8 cellular contexts compared by ENCODE assay signal in genomic region chr12:30795410-30795659, GRCh38. TPM values are rescaled to one million over a fixed set of nuclear protein-coding genes. Genes with fewer than 3 reads are reported as not detected.
A peak's percentile ranks its signal among the peaks of the same experiment; 100 is the strongest.
DNase-seq lines count a peak whose midpoint lies in the region; ATAC-seq and TF ChIP-seq lines count a peak whose summit lies in the region.
"Had no signal": no experiment of that assay in that cellular context is flagged by ENCODE, and none has a peak within 500 bp of the region (broad histone marks: within the 10 kb centered on the region; RNA-seq: fewer than 3 reads in every experiment).

No MANE protein-coding gene starts in this region.

- POLR2A ChIA-PET in activated CD8-positive, alpha-beta T cell treated with anti-CD3 and anti-CD28 coated beads for 36 hours (lab: Charles Lee), result interaction anchor here (0.6 to 1.7 kb wide), 4 partner anchors 20 to 99 kb away, joined by 3 to 9 read pairs (median 3); partner anchors contain the start of genes CAPRIN2 and IPO8

- peak overlapping the region; percentile 51 for H3K4me3 ChIP-seq in right cardiac atrium (ENCODE audit: low read length)
- H3K4me3 ChIP-seq in smooth muscle cell, result peak overlapping the region; percentile 63
- H3K4me3 ChIP-seq: mucosa of descending colon had no signal

- H4K20me1 ChIP-seq in smooth muscle cell (ENCODE audit: low read depth), result no peaks in the 10 kb centered on the region

- H3K36me3 Mint-ChIP-seq in activated CD8-positive, alpha-beta T cell treated with anti-CD3 and anti-CD28 coated beads for 36 hours (ENCODE audit: low read depth), result no peaks in the 10 kb centered on the region

- no peaks in the 10 kb centered on the region for H3K79me2 ChIP-seq in smooth muscle cell (ENCODE audit: low read depth)

- H3K27me3 ChIP-seq in right cardiac atrium (ENCODE audit: control insufficient read depth, insufficient read depth), result no peaks in the 10 kb centered on the region
- H3K27me3 ChIP-seq in smooth muscle cell (ENCODE audit: low read depth), result no peaks in the 10 kb centered on the region

- H2AFZ ChIP-seq in smooth muscle cell (ENCODE audit: low read depth), result peak overlapping the region; percentile 82

- H3K27ac ChIP-seq in right cardiac atrium (ENCODE audit: low read length) (peak overlapping the region; percentile 32), smooth muscle cell (ENCODE audit: low read depth) (peak overlapping the region; percentile 89)

- H3K27me3 Mint-ChIP-seq in activated CD8-positive, alpha-beta T cell treated with anti-CD3 and anti-CD28 coated beads for 36 hours, result peaks cover 36% of the 10 kb centered on the region

- peak overlapping the region; percentile 92 for H3K4me2 ChIP-seq in smooth muscle cell

- H3K9ac ChIP-seq in smooth muscle cell (ENCODE audit: low read depth), result peak overlapping the region; percentile 84

- no peak for DNase-seq in activated CD8-positive, alpha-beta T cell treated with anti-CD3 and anti-CD28 coated beads for 36 hours
- DNase-seq in right cardiac atrium (no peak), smooth muscle cell (lab: John Stamatoyannopoulos, UW; ENCODE audit: unreplicated experiment) (no peak), GM19240 (ENCODE audit: insufficient read length, low spot score) (no peak)

- peak overlapping the region; percentile 75 for H3K4me3 Mint-ChIP-seq in activated CD8-positive, alpha-beta T cell treated with anti-CD3 and anti-CD28 coated beads for 36 hours

- H3K4me1 Mint-ChIP-seq in activated CD8-positive, alpha-beta T cell treated with anti-CD3 and anti-CD28 coated beads for 36 hours (ENCODE audit: low read depth), result peaks cover 14% of the 10 kb centered on the region

- peak overlapping the region; percentile 63 for H3K27ac Mint-ChIP-seq in activated CD8-positive, alpha-beta T cell treated with anti-CD3 and anti-CD28 coated beads for 36 hours

- TF ChIP-seq CTCF in activated CD8-positive, alpha-beta T cell treated with anti-CD3 and anti-CD28 coated beads for 36 hours (IDR thresholded peaks at IDR 0.05), result no peak
- no peak for TF ChIP-seq CTCF in smooth muscle cell (IDR thresholded peaks at IDR 0.05; ENCODE audit: borderline replicate concordance, insufficient read depth, poor library complexity, severe bottlenecking)

- peaks cover 10% of the 10 kb centered on the region for H3F3A ChIP-seq in smooth muscle cell (ENCODE audit: low read depth)

- intact Hi-C loops in activated CD8-positive, alpha-beta T cell treated with anti-CD3 and anti-CD28 coated beads for 36 hours (cut with micrococcal nuclease), result loop anchor here (1.0 kb wide), 1 partner anchor 40 kb away; no protein-coding TSS in a partner anchor
- intact Hi-C loops in right cardiac atrium (cut with DNase I), result loop anchor here in 1 of 4 donors (5.0 kb wide), 1 partner anchor 38 kb away; no protein-coding TSS in a partner anchor

- no peaks in the 10 kb centered on the region for H3K9me3 ChIP-seq in right cardiac atrium (ENCODE audit: control insufficient read depth, low read length)
- H3K9me3 ChIP-seq in smooth muscle cell (replicated peaks; ENCODE audit: low read depth), result no peaks in the 10 kb centered on the region
- H3K9me3 ChIP-seq: mucosa of descending colon had no signal

- H3K36me3 ChIP-seq in smooth muscle cell (ENCODE audit: low read depth), result no peaks in the 10 kb centered on the region

- CTCF ChIA-PET in activated CD8-positive, alpha-beta T cell treated with anti-CD3 and anti-CD28 coated beads for 36 hours (lab: Charles Lee), result interaction anchor here (0.6 to 1.9 kb wide), 3 partner anchors 11 to 51 kb away, joined by 3 to 8 read pairs (median 4); no protein-coding TSS in a partner anchor

- ATAC-seq in HG02973 (IDR thresholded peaks at IDR 0.05; ENCODE audit: unreplicated experiment) (peak; percentile 6), right cardiac atrium (peak in 1 of 2 donors; percentile 27), GM18502 (IDR thresholded peaks at IDR 0.05; ENCODE audit: poor library complexity, unreplicated experiment) (no peak), HG03139 (IDR thresholded peaks at IDR 0.05; ENCODE audit: unreplicated experiment) (no peak)
- peak; percentile 62 for ATAC-seq in activated CD8-positive, alpha-beta T cell treated with anti-CD3 and anti-CD28 coated beads for 36 hours

- H3K4me1 ChIP-seq in right cardiac atrium (ENCODE audit: control insufficient read depth, insufficient read depth, low read length), result no peaks in the 10 kb centered on the region
- H3K4me1 ChIP-seq in smooth muscle cell (ENCODE audit: low read depth), result peaks cover 10% of the 10 kb centered on the region

- WGBS in right cardiac atrium, result 19% methylated on average over 14 of the region's 14 CpGs
- 3% methylated on average over 12 of the region's 14 CpGs for whole genome bisulfite sequencing in smooth muscle cell (ENCODE audit: low lambda C conversion rate)

- no peaks in the 10 kb centered on the region for H3K9me3 Mint-ChIP-seq in activated CD8-positive, alpha-beta T cell treated with anti-CD3 and anti-CD28 coated beads for 36 hours

RNA-seq across cellular contexts. Expression of gene CAPRIN2, which starts 40.6 kb away (rescaled TPM):
- 10 to 100 TPM in 1 of 2 experiments, 1 to 10 TPM in 1; 8.1 to 11.7 TPM for total RNA-seq in activated CD8-positive, alpha-beta T cell treated with anti-CD3 and anti-CD28 coated beads for 36 hours
- total RNA-seq in right cardiac atrium (10 to 100 TPM; 23.7 to 39.6 (median 30.5) TPM), smooth muscle cell (19.1 and 31.0 TPM in 2 replicates)
- polyA plus RNA-seq in right cardiac atrium (18.6 TPM), smooth muscle cell (13.6 and 14.7 TPM in 2 replicates)

Comparison
In these comparisons a context has a peak if more than half of its experiments do, and no peak if none do; other contexts are left out.
1. ATAC-seq: peak in HG02973 (single experiment) and activated CD8-positive, alpha-beta T cell treated with anti-CD3 and anti-CD28 coated beads for 36 hours (single experiment); none in GM18502 (single experiment) and HG03139 (single experiment).